Comparison of ENCODE assay signal across 23 cellular contexts in genomic region chr7:80764132-80764531, GRCh38.
DNase-seq lines count a peak whose midpoint lies in the region; ATAC-seq and TF ChIP-seq lines count a peak whose summit lies in the region.
"Had no signal": no experiment of that assay in that cellular context is flagged by ENCODE, and none has a peak within 500 bp of the region (broad histone marks: within the 10 kb centered on the region; RNA-seq: fewer than 3 reads in every experiment).

No MANE protein-coding gene starts in this region.

- intact Hi-C loops in thyroid gland (cut with DNase I): no loop called here

- ATAC-seq in HG03139 (IDR thresholded peaks at IDR 0.05; ENCODE audit: unreplicated experiment): no peak
- ATAC-seq: GM12878, K562, PC-3 had no signal

- H3K4me1 ChIP-seq in HEK293 (ENCODE audit: control insufficient read depth, insufficient read depth, low read length) (peaks cover 19% of the 10 kb centered on the region), NT2/D1 (ENCODE audit: insufficient read depth, insufficient read length) (no peaks in the 10 kb centered on the region), iPS-18a (ENCODE audit: control insufficient read depth, low read depth, low read length) (peaks cover 40% of the 10 kb centered on the region), thyroid gland (no peaks in the 10 kb centered on the region)
- H3K4me1 ChIP-seq: ascending aorta, testis had no signal

- peak; percentile 38 for DNase-seq in DMS79 (lab: John Stamatoyannopoulos, UW)
- peak; percentile 93 for DNase-seq in NT2/D1 (ENCODE audit: low read depth, low spot score)
- no peak for DNase-seq in thyroid gland
- no peak for DNase-seq in NCI-H2029 (lab: John Stamatoyannopoulos, UW)
- no peak for DNase-seq in activated T-cell treated with anti-CD3 and anti-CD28 coated beads, Interleukin-2, amount 50 U/mL, for 24 hours
- DNase-seq: activated CD4-positive, alpha-beta T cell treated with anti-CD3 and anti-CD28 coated beads, Interleukin-2, amount 10 ng/mL, durations not matched to agents 24 days and 14 days; activated CD8-positive, alpha-beta memory T cell treated with anti-CD3 and anti-CD28 coated beads, Interleukin-2, amount 50 U/mL, for 4 hours; activated naive CD4-positive, alpha-beta T cell treated with anti-CD3 and anti-CD28 coated beads for 36 hours; Caco-2; GDM1; hippocampal formation; NCI-H446 treated with DMSO at 0.1 percent for 48 hours; PC-3; posterior cingulate gyrus; testis had no signal

- CTCF ChIA-PET in HEK293 (lab: Yijun Ruan, JAX): no interaction called here

- no peaks in the 10 kb centered on the region for H3K9me3 ChIP-seq in HEK293 (ENCODE audit: control insufficient read depth, insufficient read depth, low read depth, low read length)
- H3K9me3 ChIP-seq in NT2/D1 (ENCODE audit: insufficient read depth, low read length): no peaks in the 10 kb centered on the region
- H3K9me3 ChIP-seq in iPS-18a (ENCODE audit: control insufficient read depth, low read depth, low read length): no peaks in the 10 kb centered on the region
- H3K9me3 ChIP-seq in thyroid gland: no peaks in the 10 kb centered on the region
- H3K9me3 ChIP-seq: ascending aorta, Caco-2, testis had no signal

- 39 to 63% methylated on average over 2 of the region's 2 CpGs for WGBS in thyroid gland, 2 donors

- H3K27me3 ChIP-seq in NT2/D1 (ENCODE audit: insufficient read depth, insufficient read length) (peaks cover 5% of the 10 kb centered on the region), iPS-18a (ENCODE audit: control insufficient read depth, insufficient read depth, low read length) (peaks cover 29% of the 10 kb centered on the region), thyroid gland (no peaks in the 10 kb centered on the region)
- H3K27me3 ChIP-seq: ascending aorta, testis had no signal

- no peak overlapping the region for H3K4me3 Mint-ChIP-seq in activated T-cell treated with anti-CD3 and anti-CD28 coated beads, Interleukin-2, amount 50 U/mL, for 24 hours
- H3K4me3 Mint-ChIP-seq: activated CD4-positive, alpha-beta T cell treated with anti-CD3 and anti-CD28 coated beads, Interleukin-2, amount 10 ng/mL, durations not matched to agents 24 days and 14 days; activated naive CD4-positive, alpha-beta T cell treated with anti-CD3 and anti-CD28 coated beads for 36 hours had no signal

- TF ChIP-seq CTCF in HEK293 (tag by site-specific recombination; IDR thresholded peaks at IDR 0.05): no peak
- no peak for TF ChIP-seq CTCF in thyroid gland (IDR thresholded peaks at IDR 0.05)

- no peak for TF ChIP-seq POLR2A in thyroid gland (IDR thresholded peaks at IDR 0.05)

- H3K36me3 ChIP-seq in HEK293 (ENCODE audit: control insufficient read depth in 2 of 2, insufficient read depth in 1 of 2, low read length in 2 of 2): no peaks in the 10 kb centered on the region
- H3K36me3 ChIP-seq in NT2/D1 (ENCODE audit: insufficient read depth, insufficient read length, low read length): no peaks in the 10 kb centered on the region
- no peaks in the 10 kb centered on the region for H3K36me3 ChIP-seq in iPS-18a (ENCODE audit: control insufficient read depth, low read depth, low read length)
- H3K36me3 ChIP-seq in thyroid gland: no peaks in the 10 kb centered on the region
- H3K36me3 ChIP-seq: ascending aorta had no signal

- POLR2A ChIA-PET in HEK293 (lab: Yijun Ruan, JAX): no interaction called here

- H3K27ac Mint-ChIP-seq in activated T-cell treated with anti-CD3 and anti-CD28 coated beads, Interleukin-2, amount 50 U/mL, for 24 hours: no peak overlapping the region
- H3K27ac Mint-ChIP-seq: activated CD4-positive, alpha-beta T cell treated with anti-CD3 and anti-CD28 coated beads, Interleukin-2, amount 10 ng/mL, durations not matched to agents 24 days and 14 days; activated naive CD4-positive, alpha-beta T cell treated with anti-CD3 and anti-CD28 coated beads for 36 hours had no signal

- H3K4me3 ChIP-seq in HEK293 (ENCODE audit: low read depth, low read length): no peak overlapping the region
- H3K4me3 ChIP-seq in NT2/D1 (ENCODE audit: insufficient read length, low read depth): no peak overlapping the region
- peak overlapping the region; percentile 10 for H3K4me3 ChIP-seq in iPS-18a (ENCODE audit: low read length)
- no peak overlapping the region for H3K4me3 ChIP-seq in thyroid gland (replicated peaks in 1 of 3)
- H3K4me3 ChIP-seq: ascending aorta, GM12878, K562, SK-N-MC, testis had no signal

- no peaks in the 10 kb centered on the region for H3K27me3 Mint-ChIP-seq in activated T-cell treated with anti-CD3 and anti-CD28 coated beads, Interleukin-2, amount 50 U/mL, for 24 hours
- H3K27me3 Mint-ChIP-seq: activated CD4-positive, alpha-beta T cell treated with anti-CD3 and anti-CD28 coated beads, Interleukin-2, amount 10 ng/mL, durations not matched to agents 24 days and 14 days had no signal

- H3K9me3 Mint-ChIP-seq in activated T-cell treated with anti-CD3 and anti-CD28 coated beads, Interleukin-2, amount 50 U/mL, for 24 hours: no peaks in the 10 kb centered on the region
- H3K9me3 Mint-ChIP-seq: activated CD4-positive, alpha-beta T cell treated with anti-CD3 and anti-CD28 coated beads, Interleukin-2, amount 10 ng/mL, durations not matched to agents 24 days and 14 days; activated naive CD4-positive, alpha-beta T cell treated with anti-CD3 and anti-CD28 coated beads for 36 hours had no signal

- peak overlapping the region; percentile 38; the same call in 1 of the 2 replicates for H3K27ac ChIP-seq in HEK293 (ENCODE audit: extremely low read depth, low read depth, low read length)
- H3K27ac ChIP-seq in iPS-18a (ENCODE audit: low read length): no peak overlapping the region
- no peak overlapping the region for H3K27ac ChIP-seq in thyroid gland
- H3K27ac ChIP-seq: ascending aorta, HL-60, SK-N-MC, testis had no signal

- H3K4me1 Mint-ChIP-seq in activated T-cell treated with anti-CD3 and anti-CD28 coated beads, Interleukin-2, amount 50 U/mL, for 24 hours (ENCODE audit: low read depth): no peaks in the 10 kb centered on the region
- H3K4me1 Mint-ChIP-seq: activated CD4-positive, alpha-beta T cell treated with anti-CD3 and anti-CD28 coated beads, Interleukin-2, amount 10 ng/mL, durations not matched to agents 24 days and 14 days had no signal

- H3K36me3 Mint-ChIP-seq in activated T-cell treated with anti-CD3 and anti-CD28 coated beads, Interleukin-2, amount 50 U/mL, for 24 hours (ENCODE audit: low read depth): no peaks in the 10 kb centered on the region

- H3K9ac ChIP-seq in NT2/D1 (ENCODE audit: insufficient read length, low read depth) (no peak overlapping the region), iPS-18a (ENCODE audit: low read length) (no peak overlapping the region)

TF ChIP-seq in HEK293, 187 proteins besides CTCF, POLR2A, EP300 and RAD21:
- TF ChIP-seq ZFHX2 (tag by site-specific recombination; conservative IDR thresholded peaks at IDR 0.05) (no peak), ZNF394 (tag by site-specific recombination; IDR thresholded peaks at IDR 0.05; ENCODE audit: borderline replicate concordance) (no peak), ZBTB44 (tag by site-specific recombination; IDR thresholded peaks at IDR 0.05) (peak; percentile 91), ZNF18 (tag by site-specific recombination; IDR thresholded peaks at IDR 0.05) (no peak), ZNF585B (tag by site-specific recombination; IDR thresholded peaks at IDR 0.05) (no peak), ZNF501 (tag by site-specific recombination; IDR thresholded peaks at IDR 0.05) (0 out of 2 replicates have a peak, but pooled peaks have one; percentile 32), ZNF521 (tag by site-specific recombination; IDR thresholded peaks at IDR 0.05) (no peak), ZNF610 (tag by site-specific recombination; IDR thresholded peaks at IDR 0.05; ENCODE audit: borderline replicate concordance) (no peak), OSR2 (tag by site-specific recombination; IDR thresholded peaks at IDR 0.05) (peak; percentile 87), ZNF248 (tag by site-specific recombination; IDR thresholded peaks at IDR 0.05) (no peak), ZNF600 (tag by site-specific recombination; IDR thresholded peaks at IDR 0.05) (peak; percentile 69; the same call in 1 of the 2 replicates), ZNF792 (tag by site-specific recombination; IDR thresholded peaks at IDR 0.05) (no peak), MZF1 (tag by site-specific recombination; IDR thresholded peaks at IDR 0.05; ENCODE audit: borderline replicate concordance) (peak; percentile 93), ZNF629 (tag by site-specific recombination; IDR thresholded peaks at IDR 0.05) (no peak), ZNF777 (tag by site-specific recombination; IDR thresholded peaks at IDR 0.05; ENCODE audit: borderline replicate concordance) (no peak), ZNF416 (tag by site-specific recombination; IDR thresholded peaks at IDR 0.05) (no peak), EGR2 (tag by site-specific recombination; IDR thresholded peaks at IDR 0.05; ENCODE audit: low read depth) (no peak)

Comparison
In these comparisons a context has a peak if more than half of its experiments do, and no peak if none do; other contexts are left out.
1. DNase-seq: peak in DMS79 (single experiment) and NT2/D1 (single experiment); none in thyroid gland (0 of 2), NCI-H2029 (single experiment) and activated T-cell treated with anti-CD3 and anti-CD28 coated beads, Interleukin-2, amount 50 U/mL, for 24 hours (single experiment).